Comparison of ENCODE assay signal across 8 cellular contexts in the genomic region with DNA sequence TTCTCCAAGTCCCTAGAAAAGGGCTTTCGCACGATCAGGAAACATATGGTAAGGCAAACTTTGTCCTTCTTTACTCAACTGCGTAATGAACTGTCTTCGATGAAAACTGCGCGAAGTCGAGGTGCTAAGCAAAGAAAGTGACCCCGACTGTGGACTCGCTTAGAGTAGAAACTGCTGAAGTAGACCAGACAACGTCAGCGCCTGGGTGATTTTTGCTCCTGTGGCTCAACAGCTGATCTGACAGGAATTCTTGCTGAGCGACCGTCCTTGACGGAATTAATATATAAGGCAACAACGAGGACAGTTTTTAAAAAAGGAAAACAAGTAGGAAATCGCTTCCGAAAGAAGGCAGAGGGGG. TPM values are rescaled to one million over a fixed set of nuclear protein-coding genes. Genes with fewer than 3 reads are reported as not detected.
DNase-seq lines count a peak whose midpoint lies in the region; ATAC-seq and TF ChIP-seq lines count a peak whose summit lies in the region.

No MANE protein-coding gene starts in this region.

- H3K4me3 ChIP-seq in fibroblast of mammary gland (ENCODE audit: control insufficient read depth, low read depth, low read length) (peak overlapping the region; percentile 58), muscle layer of duodenum (ENCODE audit: low read depth in 1 of 2, low read length in 2 of 2) (peak overlapping the region; percentile 93 to 94)

- H3K4me3 Mint-ChIP-seq in IgD-negative memory B cell: peak overlapping the region; percentile 100
- peak overlapping the region; percentile 98 for H3K4me3 Mint-ChIP-seq in activated CD8-positive, alpha-beta T cell treated with anti-CD3 and anti-CD28 coated beads for 36 hours

- peak overlapping the region; percentile 95 to 98 (median 96) for H3K27ac Mint-ChIP-seq in IgD-negative memory B cell
- H3K27ac Mint-ChIP-seq in activated CD8-positive, alpha-beta T cell treated with anti-CD3 and anti-CD28 coated beads for 36 hours: peak overlapping the region; percentile 97

- peaks cover 11 to 20% (median 14%) of the 10 kb centered on the region in 3 donors for H3K4me1 Mint-ChIP-seq in IgD-negative memory B cell
- peaks cover 18% of the 10 kb centered on the region for H3K4me1 Mint-ChIP-seq in activated CD8-positive, alpha-beta T cell treated with anti-CD3 and anti-CD28 coated beads for 36 hours (ENCODE audit: low read depth)

- no peaks in the 10 kb centered on the region for H3K9me3 Mint-ChIP-seq in IgD-negative memory B cell
- H3K9me3 Mint-ChIP-seq in activated CD8-positive, alpha-beta T cell treated with anti-CD3 and anti-CD28 coated beads for 36 hours: no peaks in the 10 kb centered on the region

- no peaks in the 10 kb centered on the region for H3K9me3 ChIP-seq in muscle layer of duodenum (ENCODE audit: control insufficient read depth in 1 of 2, low read length in 2 of 2)

- no peaks in the 10 kb centered on the region for H3K27me3 ChIP-seq in muscle layer of duodenum (ENCODE audit: low read depth, low read length)

- peaks cover 20 to 21% of the 10 kb centered on the region in 2 donors for H3K36me3 ChIP-seq in muscle layer of duodenum (ENCODE audit: control insufficient read depth in 1 of 2, insufficient read depth in 2 of 2, low read length in 2 of 2)

- TF ChIP-seq CTCF in activated CD8-positive, alpha-beta T cell treated with anti-CD3 and anti-CD28 coated beads for 36 hours (IDR thresholded peaks at IDR 0.05): no peak
- TF ChIP-seq CTCF in fibroblast of mammary gland (conservative IDR thresholded peaks at IDR 0.05; ENCODE audit: control insufficient read depth, insufficient read depth, low read depth, low read length): no peak

- H3K27ac ChIP-seq in muscle layer of duodenum (ENCODE audit: low read length): peak overlapping the region; percentile 97

- H3K27me3 Mint-ChIP-seq in IgD-negative memory B cell: no peaks in the 10 kb centered on the region
- no peaks in the 10 kb centered on the region for H3K27me3 Mint-ChIP-seq in activated CD8-positive, alpha-beta T cell treated with anti-CD3 and anti-CD28 coated beads for 36 hours

- intact Hi-C loops in activated CD8-positive, alpha-beta T cell treated with anti-CD3 and anti-CD28 coated beads for 36 hours (cut with micrococcal nuclease): loop anchor here (5.0 to 10.0 kb wide), 3 partner anchors 36 to 118 kb away; a partner anchor contains a TSS
- intact Hi-C loops in posterior vena cava (cut with DNase I): no loop called here

- H3K4me1 ChIP-seq in muscle layer of duodenum (ENCODE audit: control insufficient read depth in 1 of 2, insufficient read depth in 2 of 2, low read length in 2 of 2): peaks cover 0 to 8% of the 10 kb centered on the region in 2 donors

- POLR2A ChIA-PET in activated CD8-positive, alpha-beta T cell treated with anti-CD3 and anti-CD28 coated beads for 36 hours (lab: Charles Lee): interaction anchor here (0.6 to 2.0 kb wide), 12 partner anchors 9 to 107 kb away, joined by 3 to 20 read pairs (median 4); no protein-coding TSS in a partner anchor

- no peak for ATAC-seq in activated CD8-positive, alpha-beta T cell treated with anti-CD3 and anti-CD28 coated beads for 36 hours
- ATAC-seq in HG03439 (IDR thresholded peaks at IDR 0.05; ENCODE audit: unreplicated experiment): no peak

- DNase-seq in NCI-H1092 treated with DMSO at 0.1 percent for 48 hours (lab: John Stamatoyannopoulos, UW) (peak; percentile 24), NCI-H1092 (lab: John Stamatoyannopoulos, UW) (no peak), fibroblast of mammary gland (ENCODE audit: low read depth) (peak; percentile 50), posterior vena cava (ENCODE audit: low spot score) (no peak)
- DNase-seq in activated CD8-positive, alpha-beta T cell treated with anti-CD3 and anti-CD28 coated beads for 36 hours: no peak

- CTCF ChIA-PET in activated CD8-positive, alpha-beta T cell treated with anti-CD3 and anti-CD28 coated beads for 36 hours (lab: Charles Lee): interaction anchor here (0.6 to 2.0 kb wide), 5 partner anchors 11 to 121 kb away, joined by 3 to 6 read pairs (median 4); no protein-coding TSS in a partner anchor

- peaks cover 4% of the 10 kb centered on the region for H3K36me3 Mint-ChIP-seq in IgD-negative memory B cell
- H3K36me3 Mint-ChIP-seq in activated CD8-positive, alpha-beta T cell treated with anti-CD3 and anti-CD28 coated beads for 36 hours (ENCODE audit: low read depth): peaks cover 28% of the 10 kb centered on the region

RNA-seq across cellular contexts. Expression of a gene that starts 0.6 kb away (rescaled TPM):
- polyA plus RNA-seq in IgD-negative memory B cell: 147 TPM
- total RNA-seq in activated CD8-positive, alpha-beta T cell treated with anti-CD3 and anti-CD28 coated beads for 36 hours: 100 to 1,000 TPM; 150 to 158 TPM
- 100 to 1,000 TPM; 160 to 259 TPM for total RNA-seq in posterior vena cava

RNA-seq across cellular contexts. Expression of a gene that starts 32.7 kb away (rescaled TPM):
- polyA plus RNA-seq in IgD-negative memory B cell: 57.6 TPM
- total RNA-seq in activated CD8-positive, alpha-beta T cell treated with anti-CD3 and anti-CD28 coated beads for 36 hours: 100 to 1,000 TPM; 252 to 261 TPM
- 10 to 100 TPM; 46.8 to 51.8 TPM for total RNA-seq in posterior vena cava

RNA-seq across cellular contexts. Expression of a gene that starts 35.0 kb away (rescaled TPM):
- polyA plus RNA-seq in IgD-negative memory B cell: 13.7 TPM
- 10 to 100 TPM; 27.3 to 28.3 TPM for total RNA-seq in activated CD8-positive, alpha-beta T cell treated with anti-CD3 and anti-CD28 coated beads for 36 hours
- total RNA-seq in posterior vena cava: 10 to 100 TPM; 14.3 to 21.2 TPM

Comparison
In these comparisons a context has a peak if more than half of its experiments do, and no peak if none do; other contexts are left out.
1. DNase-seq: peak in NCI-H1092 treated with DMSO at 0.1 percent for 48 hours (single experiment) and fibroblast of mammary gland (single experiment); none in NCI-H1092 (single experiment), activated CD8-positive, alpha-beta T cell treated with anti-CD3 and anti-CD28 coated beads for 36 hours (single experiment) and posterior vena cava (single experiment).
2. RNA of a gene that starts 32.7 kb away (total RNA-seq): 252 to 261 TPM in activated CD8-positive, alpha-beta T cell treated with anti-CD3 and anti-CD28 coated beads for 36 hours; 46.8 to 51.8 TPM in posterior vena cava; every median in the first group is over 4 times any median in the second.